Comparison of ENCODE assay signal across 8 cellular contexts in the genomic region with DNA sequence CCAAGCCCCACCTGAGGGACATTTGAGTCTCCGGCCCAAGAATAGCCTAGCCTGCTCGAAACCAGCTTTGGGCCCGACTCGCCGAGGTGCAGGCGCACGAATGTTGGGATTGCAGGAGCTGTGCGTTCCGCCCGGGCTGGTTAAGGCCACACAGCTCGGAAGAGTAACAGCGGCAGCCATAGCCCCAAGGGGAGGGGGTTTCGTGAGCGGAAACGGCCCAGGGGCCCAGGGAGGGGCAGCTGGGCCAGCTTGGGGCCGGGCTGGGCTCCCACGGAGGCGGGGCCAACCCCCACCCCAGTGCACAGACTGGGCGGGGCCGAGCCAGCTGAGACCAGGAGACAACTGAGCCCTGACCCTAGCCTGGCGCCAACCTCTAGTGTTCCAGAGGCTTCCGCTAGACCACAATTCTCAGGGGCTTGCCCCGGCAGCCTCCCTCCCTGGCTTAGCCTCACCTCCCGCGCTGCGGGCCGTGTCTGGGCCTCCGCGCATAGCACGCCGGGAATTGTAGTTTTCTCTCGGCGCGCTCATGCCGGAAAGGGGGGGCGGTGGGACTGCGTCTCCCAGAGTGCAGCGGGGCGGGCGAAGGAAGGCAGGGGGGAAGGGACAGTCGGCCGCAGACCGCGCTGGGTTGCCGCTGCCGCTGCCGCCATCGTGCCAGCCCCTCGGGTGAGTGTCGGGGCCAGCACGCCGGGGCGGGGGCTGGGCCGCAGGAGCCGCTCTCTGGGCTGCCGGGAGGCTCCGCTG. TPM values are rescaled to one million over a fixed set of nuclear protein-coding genes. Genes with fewer than 3 reads are reported as not detected.
DNase-seq lines count a peak whose midpoint lies in the region; ATAC-seq and TF ChIP-seq lines count a peak whose summit lies in the region.

A gene (plus strand): TSS at position 614 of the 744 bp plus-strand sequence. CDS start 18,198 bp downstream, outside the sequence.

- H3K9me3 Mint-ChIP-seq in WTC11 = no peaks in the 10 kb centered on the region

- TF ChIP-seq POLR2A in spleen (IDR thresholded peaks at IDR 0.05) = peak in 2 of 3 donors; percentile 38 to 59

- no peaks in the 10 kb centered on the region for H3K27me3 ChIP-seq in spleen (replicated peaks in 1 of 7)

- no peak for DNase-seq in AG04449 (ENCODE audit: low read depth, low spot score)
- peak; percentile 95 for DNase-seq in NCI-H226
- DNase-seq in WTC11 (ENCODE audit: low spot score) = peak; percentile 98
- DNase-seq in cardiac fibroblast (ENCODE audit: low read depth in 2 of 2) = peak; percentile 93 to 96
- peak; percentile 94 for DNase-seq in iPS-NIHi7 (ENCODE audit: extremely low spot score)
- DNase-seq in spleen = peak; percentile 99

- H3K4me1 ChIP-seq in spleen = peaks cover 40 to 87% (median 67%) of the 10 kb centered on the region in 6 donors

- CTCF ChIA-PET in AG04449 (lab: Yijun Ruan, JAX) = interaction anchor here (1.1 to 4.3 kb wide), 10 partner anchors 9 to 325 kb away, joined by 3 to 21 read pairs (median 6); no protein-coding TSS in a partner anchor
- CTCF ChIA-PET in WTC11 (lab: Charles Lee) = interaction anchor here (0.5 to 4.4 kb wide), 12 partner anchors 10 to 326 kb away, joined by 3 to 58 read pairs (median 5); a partner anchor contains a TSS

- POLR2A ChIA-PET in AG04449 (lab: Yijun Ruan, JAX) (interaction anchor here (0.5 to 1.5 kb wide), 8 partner anchors 11 to 290 kb away, joined by 3 to 5 read pairs (median 3); no protein-coding TSS in a partner anchor), WTC11 (lab: Charles Lee) (interaction anchor here (0.5 to 1.4 kb wide), 3 partner anchors 12 to 40 kb away, joined by 3 to 9 read pairs (median 5); a partner anchor contains a TSS)

- peak within 1 kb of the TSS; percentile 75 to 100 (median 94) for H3K27ac ChIP-seq in spleen

- intact Hi-C loops in spleen (cut with DNase I; ENCODE audit: low total_unique reads) = loop anchor here (10.0 kb wide), 1 partner anchor 88 kb away; a partner anchor contains a TSS

- H3K27ac Mint-ChIP-seq in WTC11 = peak within 1 kb of the TSS; percentile 100

- peak within 1 kb of the TSS; percentile 92 for H3K4me3 Mint-ChIP-seq in WTC11

- peak; percentile 67 for ATAC-seq in GM18907 (IDR thresholded peaks at IDR 0.05; ENCODE audit: unreplicated experiment)
- peak; percentile 56 for ATAC-seq in HG03159 (IDR thresholded peaks at IDR 0.05; ENCODE audit: unreplicated experiment)
- ATAC-seq in WTC11 = peak; percentile 78

- 0 to 1% (median 1%) methylated on average over 31 to 57 of the region's 57 CpGs for WGBS in spleen, 5 donors

- H3K36me3 ChIP-seq in spleen = peaks cover 0 to 15% (median 0%) of the 10 kb centered on the region in 6 donors

- peaks cover 11% of the 10 kb centered on the region for H3K36me3 Mint-ChIP-seq in WTC11

- no peaks in the 10 kb centered on the region for H3K27me3 Mint-ChIP-seq in WTC11 (ENCODE audit: low read depth)

- no peak for TF ChIP-seq CTCF in AG04449 (IDR thresholded peaks at IDR 0.05; ENCODE audit: insufficient read depth, low read length, missing control alignments)
- no peak for TF ChIP-seq CTCF in WTC11 (IDR thresholded peaks at IDR 0.05)
- TF ChIP-seq CTCF in cardiac fibroblast (IDR thresholded peaks at IDR 0.05; ENCODE audit: low read depth, low read length) = no peak
- peak in 4 of 11 experiments; percentile 9 to 52 (median 23) for TF ChIP-seq CTCF in spleen (IDR thresholded peaks at IDR 0.05 in 8 of 11, conservative IDR thresholded peaks at IDR 0.05 in 3 of 11)

- H3K4me1 Mint-ChIP-seq in WTC11 = peaks cover 45% of the 10 kb centered on the region

- H3K4me3 ChIP-seq in AG04449 (ENCODE audit: low read depth, low read length) (peak within 1 kb of the TSS; percentile 86), cardiac fibroblast (replicated peaks in 1 of 2; ENCODE audit: low read depth in 2 of 2, low read length in 2 of 2) (peak within 1 kb of the TSS; percentile 92 to 95), spleen (peak within 1 kb of the TSS; percentile 61 to 100 (median 98))

- no peaks in the 10 kb centered on the region for H3K9me3 ChIP-seq in spleen

TF ChIP-seq in WTC11, 78 proteins besides CTCF, POLR2A, EP300 and RAD21 (continues in another document):
- TF ChIP-seq SOX15 (CRISPR knock-in tag; IDR thresholded peaks at IDR 0.05) = no peak
- peak; percentile 79 for TF ChIP-seq SP1 (CRISPR knock-in tag; conservative IDR thresholded peaks at IDR 0.05)
- TF ChIP-seq, protein P1, sequence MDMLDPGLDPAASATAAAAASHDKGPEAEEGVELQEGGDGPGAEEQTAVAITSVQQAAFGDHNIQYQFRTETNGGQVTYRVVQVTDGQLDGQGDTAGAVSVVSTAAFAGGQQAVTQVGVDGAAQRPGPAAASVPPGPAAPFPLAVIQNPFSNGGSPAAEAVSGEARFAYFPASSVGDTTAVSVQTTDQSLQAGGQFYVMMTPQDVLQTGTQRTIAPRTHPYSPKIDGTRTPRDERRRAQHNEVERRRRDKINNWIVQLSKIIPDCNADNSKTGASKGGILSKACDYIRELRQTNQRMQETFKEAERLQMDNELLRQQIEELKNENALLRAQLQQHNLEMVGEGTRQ (CRISPR knock-in tag; IDR thresholded peaks at IDR 0.05) = no peak; the same call in 1 of the 2 replicates
- TF ChIP-seq ESRRA (CRISPR knock-in tag; IDR thresholded peaks at IDR 0.05; ENCODE audit: borderline replicate concordance) = 0 out of 2 replicates have a peak, but pooled peaks have one; percentile 21
- TF ChIP-seq ZNF263 (CRISPR knock-in tag; IDR thresholded peaks at IDR 0.05; ENCODE audit: low read depth) = 0 out of 2 replicates have a peak, but pooled peaks have one; percentile 12
- TF ChIP-seq TEAD4 (CRISPR knock-in tag; IDR thresholded peaks at IDR 0.05) = peak; percentile 60; the same call in 1 of the 2 replicates
- peak; percentile 78; the same call in 1 of the 2 replicates for TF ChIP-seq ATF1 (CRISPR knock-in tag; IDR thresholded peaks at IDR 0.05)
- TF ChIP-seq ETV6 (CRISPR knock-in tag; IDR thresholded peaks at IDR 0.05) = peak; percentile 74
- no peak for TF ChIP-seq NR3C1 (CRISPR knock-in tag; conservative IDR thresholded peaks at IDR 0.05; ENCODE audit: low read depth)
- TF ChIP-seq ZNF232 (CRISPR knock-in tag; IDR thresholded peaks at IDR 0.05) = no peak; the same call in 1 of the 2 replicates
- TF ChIP-seq, protein P2, sequence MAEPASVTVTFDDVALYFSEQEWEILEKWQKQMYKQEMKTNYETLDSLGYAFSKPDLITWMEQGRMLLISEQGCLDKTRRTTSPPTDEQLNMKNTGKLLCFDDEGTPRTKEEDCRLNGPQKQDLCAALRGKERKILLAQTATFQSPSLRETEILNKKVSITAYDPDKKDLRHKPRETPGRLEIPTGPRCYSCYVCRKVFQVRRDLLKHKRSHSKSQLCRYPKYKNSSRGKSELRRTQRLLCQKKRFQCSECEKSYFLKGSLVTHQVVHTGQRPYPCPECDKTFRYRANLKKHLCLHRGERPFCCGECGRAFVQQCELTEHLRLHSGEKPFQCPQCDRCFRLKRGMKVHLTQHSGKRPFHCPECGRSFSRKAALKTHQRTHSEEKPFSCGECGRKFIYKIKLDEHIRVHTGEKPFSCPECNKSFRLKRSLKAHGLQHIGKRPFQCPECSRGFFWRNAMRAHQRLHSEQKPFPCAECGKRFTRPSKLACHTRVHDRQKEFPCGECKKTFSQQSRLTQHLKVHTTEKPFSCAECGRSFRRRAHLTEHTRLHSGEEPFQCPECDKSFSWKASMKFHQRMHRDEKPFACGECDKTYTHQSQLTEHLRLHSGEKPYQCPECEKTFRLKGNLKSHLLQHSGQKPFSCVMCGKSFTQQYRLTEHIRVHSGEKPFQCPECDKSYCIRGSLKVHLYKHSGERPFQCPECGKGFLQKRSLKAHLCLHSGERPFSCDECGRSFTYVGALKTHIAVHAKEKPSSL (CRISPR knock-in tag; conservative IDR thresholded peaks at IDR 0.05) = no peak
- TF ChIP-seq FOXJ3 (CRISPR knock-in tag; IDR thresholded peaks at IDR 0.05; ENCODE audit: borderline replicate concordance) = no peak
- peak; percentile 0; the same call in 1 of the 2 replicates for TF ChIP-seq FOXP1 (CRISPR knock-in tag; IDR thresholded peaks at IDR 0.05; ENCODE audit: borderline replicate concordance)
- TF ChIP-seq, protein P3, sequence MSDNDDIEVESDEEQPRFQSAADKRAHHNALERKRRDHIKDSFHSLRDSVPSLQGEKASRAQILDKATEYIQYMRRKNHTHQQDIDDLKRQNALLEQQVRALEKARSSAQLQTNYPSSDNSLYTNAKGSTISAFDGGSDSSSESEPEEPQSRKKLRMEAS (CRISPR knock-in tag; IDR thresholded peaks at IDR 0.05) = peak; percentile 89
- TF ChIP-seq, protein P4, sequence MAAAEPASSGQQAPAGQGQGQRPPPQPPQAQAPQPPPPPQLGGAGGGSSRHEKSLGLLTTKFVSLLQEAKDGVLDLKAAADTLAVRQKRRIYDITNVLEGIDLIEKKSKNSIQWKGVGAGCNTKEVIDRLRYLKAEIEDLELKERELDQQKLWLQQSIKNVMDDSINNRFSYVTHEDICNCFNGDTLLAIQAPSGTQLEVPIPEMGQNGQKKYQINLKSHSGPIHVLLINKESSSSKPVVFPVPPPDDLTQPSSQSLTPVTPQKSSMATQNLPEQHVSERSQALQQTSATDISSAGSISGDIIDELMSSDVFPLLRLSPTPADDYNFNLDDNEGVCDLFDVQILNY (CRISPR knock-in tag; IDR thresholded peaks at IDR 0.05) = peak; percentile 94
- TF ChIP-seq ZNF121 (CRISPR knock-in tag; IDR thresholded peaks at IDR 0.05) = no peak
- TF ChIP-seq TCF7 (CRISPR knock-in tag; IDR thresholded peaks at IDR 0.05; ENCODE audit: low read depth) = no peak
- TF ChIP-seq JAZF1 (CRISPR knock-in tag; IDR thresholded peaks at IDR 0.05) = no peak
- TF ChIP-seq, protein P5, sequence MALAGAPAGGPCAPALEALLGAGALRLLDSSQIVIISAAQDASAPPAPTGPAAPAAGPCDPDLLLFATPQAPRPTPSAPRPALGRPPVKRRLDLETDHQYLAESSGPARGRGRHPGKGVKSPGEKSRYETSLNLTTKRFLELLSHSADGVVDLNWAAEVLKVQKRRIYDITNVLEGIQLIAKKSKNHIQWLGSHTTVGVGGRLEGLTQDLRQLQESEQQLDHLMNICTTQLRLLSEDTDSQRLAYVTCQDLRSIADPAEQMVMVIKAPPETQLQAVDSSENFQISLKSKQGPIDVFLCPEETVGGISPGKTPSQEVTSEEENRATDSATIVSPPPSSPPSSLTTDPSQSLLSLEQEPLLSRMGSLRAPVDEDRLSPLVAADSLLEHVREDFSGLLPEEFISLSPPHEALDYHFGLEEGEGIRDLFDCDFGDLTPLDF (CRISPR knock-in tag; IDR thresholded peaks at IDR 0.05) = peak; percentile 33; the same call in 1 of the 2 replicates

RNA-seq across cellular contexts. Expression of the gene that starts here (rescaled TPM):
- 183 to 205 TPM (median 200 TPM) in 3 replicates for total RNA-seq in WTC11 (2021)
- 10 to 100 TPM; 38.8 to 64.3 (median 48.6) TPM for total RNA-seq in spleen
- 100 to 1,000 TPM in 1 of 3 donors, 10 to 100 TPM in 2; 92.3 to 116 (median 97.0) TPM for polyA plus RNA-seq in spleen
